1 cellular context compared by ENCODE assay signal in genomic region chr16:71867934-71868333, GRCh38.
TF ChIP-seq lines count a peak whose summit lies in the region.

No MANE protein-coding gene starts in this region.

TF ChIP-seq in SK-N-SH, 30 proteins besides CTCF, POLR2A, EP300 and RAD21 (continued from another document):
- TF ChIP-seq ZBTB33 (IDR thresholded peaks at IDR 0.05; ENCODE audit: borderline replicate concordance, low read depth) (no peak), EZH2phosphoT487 (IDR thresholded peaks at IDR 0.05; ENCODE audit: borderline replicate concordance, low read depth) (no peak), PBX3 (IDR thresholded peaks at IDR 0.05) (no peak), CHD2 (IDR thresholded peaks at IDR 0.05; ENCODE audit: low read length, partially characterized antibody) (no peak), USF1 (IDR thresholded peaks at IDR 0.05; ENCODE audit: borderline replicate concordance, low read depth) (no peak), RCOR1 (IDR thresholded peaks at IDR 0.05; ENCODE audit: low read length) (no peak), GABPA (IDR thresholded peaks at IDR 0.05; ENCODE audit: low read depth) (no peak), SIN3A (IDR thresholded peaks at IDR 0.05; ENCODE audit: borderline replicate concordance, low read depth, low read length) (no peak), YY1 (IDR thresholded peaks at IDR 0.05; ENCODE audit: low read depth) (no peak)
